In genomic region chr1:212683357-212683722, GRCh38 we compare ENCODE assay signal across 8 cellular contexts. TPM values are rescaled to one million over a fixed set of nuclear protein-coding genes. Genes with fewer than 3 reads are reported as not detected.
A peak's percentile ranks its signal among the peaks of the same experiment; 100 is the strongest.
DNase-seq lines count a peak whose midpoint lies in the region; ATAC-seq and TF ChIP-seq lines count a peak whose summit lies in the region.

No MANE protein-coding gene starts in this region.

- no peaks in the 10 kb centered on the region for H3K9me3 ChIP-seq in upper lobe of left lung

- TF ChIP-seq POLR2A in upper lobe of left lung (IDR thresholded peaks at IDR 0.05): no peak

- DNase-seq in GM13977 (ENCODE audit: low spot score) (peak; percentile 77), upper lobe of left lung (peak in 1 of 2 donors; percentile 63), kidney glomerular epithelial cell (lab: John Stamatoyannopoulos, UW) (no peak), midbrain (lab: John Stamatoyannopoulos, UW) (no peak), dermis blood vessel endothelial cell (no peak)
- DNase-seq in activated gamma-delta T cell treated with anti-CD3 and anti-CD28 coated beads, Interleukin-2, amount 50 U/mL, for 16 hours (ENCODE audit: low read depth): peak; percentile 41

- H3K27ac ChIP-seq in upper lobe of left lung: peak overlapping the region in 1 of 4 donors; percentile 22

- H3K27me3 ChIP-seq in upper lobe of left lung: no peaks in the 10 kb centered on the region

- H3K4me3 ChIP-seq in upper lobe of left lung: no peak overlapping the region

- 51 to 54% methylated on average over 7 of the region's 7 CpGs for WGBS in upper lobe of left lung, 2 donors

- in situ Hi-C loops in GM13977 (cut with MboI; ENCODE audit: low pct_unique_long_range_greater_than_20kb, low sequenced_read_pairs, unreplicated experiment): no loop called here

- TF ChIP-seq EP300 in upper lobe of left lung (IDR thresholded peaks at IDR 0.05): no peak

- TF ChIP-seq CTCF in GM13977 (IDR thresholded peaks at IDR 0.05; ENCODE audit: extremely low read depth, insufficient read depth, missing control alignments) (no peak), upper lobe of left lung (IDR thresholded peaks at IDR 0.05) (no peak)

- H3K36me3 ChIP-seq in upper lobe of left lung: peaks cover 0 to 4% (median 0%) of the 10 kb centered on the region in 4 donors

- peaks cover 3 to 11% (median 8%) of the 10 kb centered on the region in 4 donors for H3K4me1 ChIP-seq in upper lobe of left lung

- ATAC-seq in GM21381 (IDR thresholded peaks at IDR 0.05; ENCODE audit: unreplicated experiment): peak; percentile 70
- ATAC-seq in HG03565 (IDR thresholded peaks at IDR 0.05; ENCODE audit: unreplicated experiment): peak; percentile 41
- peak; percentile 74 to 89 for ATAC-seq in upper lobe of left lung (ENCODE audit: low FRiP score in 2 of 2)

RNA-seq across cellular contexts. Expression of gene BATF3, which starts 16.3 kb away (rescaled TPM):
- 10 to 100 TPM in 2 of 6 donors, 1 to 10 TPM in 4; 2.6 to 14.1 (median 9.4) TPM for total RNA-seq in upper lobe of left lung
- 1.7 and 2.4 TPM in 2 replicates for total RNA-seq in dermis blood vessel endothelial cell

Comparison
In these comparisons a context has a peak if more than half of its experiments do, and no peak if none do; other contexts are left out.
1. DNase-seq: peak in GM13977 (single experiment) and activated gamma-delta T cell treated with anti-CD3 and anti-CD28 coated beads, Interleukin-2, amount 50 U/mL, for 16 hours (single experiment); none in kidney glomerular epithelial cell (single experiment), midbrain (single experiment) and dermis blood vessel endothelial cell (single experiment).
2. Peak in every context shown above with its lines, with median percentiles within 50 percentile points of each other: ATAC-seq.